In genomic region chr6:90179190-90180169, GRCh38 we compare ENCODE assay signal across 9 cellular contexts.
DNase-seq lines count a peak whose midpoint lies in the region; ATAC-seq and TF ChIP-seq lines count a peak whose summit lies in the region.
"Had no signal": no experiment of that assay in that cellular context is flagged by ENCODE, and none has a peak within 500 bp of the region (broad histone marks: within the 10 kb centered on the region; RNA-seq: fewer than 3 reads in every experiment).

No MANE protein-coding gene starts in this region.

- H3K4me1 ChIP-seq in GM23248 (ENCODE audit: insufficient read depth) (no peaks in the 10 kb centered on the region), liver (ENCODE audit: control insufficient read depth in 4 of 4, insufficient read depth in 4 of 4, low read length in 3 of 4) (peaks cover 0 to 14% (median 8%) of the 10 kb centered on the region in 4 donors)

- POLR2A ChIA-PET in BJ (lab: Charles Lee), result no interaction called here

- H4K20me1 ChIP-seq in GM23248 (ENCODE audit: insufficient read depth), result no peaks in the 10 kb centered on the region

- no peak overlapping the region for H3K4me2 ChIP-seq in GM23248 (ENCODE audit: unreplicated experiment)

- H3K4me3 ChIP-seq in BJ (ENCODE audit: low read depth, low read length) (no peak overlapping the region), GM23248 (no peak overlapping the region), liver (ENCODE audit: low read depth in 1 of 3, low read length in 3 of 3) (no peak overlapping the region)

- in situ Hi-C loops in GM23248 (cut with MboI), result no loop called here

- H3K9me3 ChIP-seq in GM23248 (ENCODE audit: low read depth) (no peaks in the 10 kb centered on the region), liver (ENCODE audit: control insufficient read depth in 4 of 4, low read length in 3 of 4) (no peaks in the 10 kb centered on the region)

- no peaks in the 10 kb centered on the region for H3K9me2 ChIP-seq in GM23248 (ENCODE audit: insufficient read depth)

- H3K27ac Mint-ChIP-seq in stimulated activated effector memory CD8-positive, alpha-beta T cell treated with anti-CD3 and anti-CD28 coated beads, Interleukin-12 subunit alpha, Interleukin-12 subunit beta, amount 100 ng/mL, for 72 hours, result no peak overlapping the region
- H3K27ac Mint-ChIP-seq: brain had no signal

- no peaks in the 10 kb centered on the region for H3K9me3 Mint-ChIP-seq in stimulated activated effector memory CD8-positive, alpha-beta T cell treated with anti-CD3 and anti-CD28 coated beads, Interleukin-12 subunit alpha, Interleukin-12 subunit beta, amount 100 ng/mL, for 72 hours

- CTCF ChIA-PET in BJ (lab: Yijun Ruan, JAX), result interaction anchor here (0.6 to 2.3 kb wide), 6 partner anchors 15 to 386 kb away, joined by 3 to 9 read pairs (median 6); no protein-coding TSS in a partner anchor

- DNase-seq in BJ (ENCODE audit: low read depth) (no peak), GM23248 (peak; percentile 46), 8988T (no peak)
- peak; percentile 25 for DNase-seq in activated CD4-positive, alpha-beta T cell treated with anti-CD3 and anti-CD28 coated beads, Interleukin-2, amount 50 U/mL, for 1 hour
- no peak for DNase-seq in stimulated activated effector memory CD8-positive, alpha-beta T cell treated with anti-CD3 and anti-CD28 coated beads, Interleukin-12 subunit alpha, Interleukin-12 subunit beta, amount 100 ng/mL, for 72 hours (ENCODE audit: low spot score in 2 of 2)

- H3F3A ChIP-seq in GM23248 (ENCODE audit: insufficient read depth), result no peaks in the 10 kb centered on the region

- no peak overlapping the region for H3K27ac ChIP-seq in GM23248
- no peak overlapping the region for H3K27ac ChIP-seq in liver (ENCODE audit: low read depth in 1 of 2, low read length in 2 of 2)

- WGBS in GM23248 (ENCODE audit: low coverage in 1 of 2, low lambda C conversion rate in 2 of 2, missing lambda C conversion rate in 2 of 2), 2 experiments, result 78 to 94% methylated on average over 1 of the region's 1 CpG
- WGBS in liver, result 97% methylated on average over 1 of the region's 1 CpG

- H3K4me1 Mint-ChIP-seq in stimulated activated effector memory CD8-positive, alpha-beta T cell treated with anti-CD3 and anti-CD28 coated beads, Interleukin-12 subunit alpha, Interleukin-12 subunit beta, amount 100 ng/mL, for 72 hours, result peaks cover 24% of the 10 kb centered on the region

- H3K36me3 ChIP-seq in BJ (ENCODE audit: control insufficient read depth, insufficient read depth, low read length), result no peaks in the 10 kb centered on the region
- H3K36me3 ChIP-seq in GM23248 (ENCODE audit: low read depth), result no peaks in the 10 kb centered on the region
- H3K36me3 ChIP-seq in liver (ENCODE audit: control insufficient read depth in 4 of 4, insufficient read depth in 3 of 4, low read depth in 1 of 4, low read length in 3 of 4), result no peaks in the 10 kb centered on the region

- no peak for ATAC-seq in GM18861 (IDR thresholded peaks at IDR 0.05; ENCODE audit: unreplicated experiment)
- no peak for ATAC-seq in HG02571 (IDR thresholded peaks at IDR 0.05; ENCODE audit: unreplicated experiment)
- ATAC-seq in stimulated activated effector memory CD8-positive, alpha-beta T cell treated with anti-CD3 and anti-CD28 coated beads, Interleukin-12 subunit alpha, Interleukin-12 subunit beta, amount 100 ng/mL, for 72 hours, result no peak

- no peak overlapping the region for H3K4me3 Mint-ChIP-seq in stimulated activated effector memory CD8-positive, alpha-beta T cell treated with anti-CD3 and anti-CD28 coated beads, Interleukin-12 subunit alpha, Interleukin-12 subunit beta, amount 100 ng/mL, for 72 hours
- H3K4me3 Mint-ChIP-seq: brain had no signal

- peak; percentile 44 for TF ChIP-seq CTCF in BJ (IDR thresholded peaks at IDR 0.05; ENCODE audit: insufficient read depth, low read depth, low read length)
- peak; percentile 18 for TF ChIP-seq CTCF in liver (IDR thresholded peaks at IDR 0.05; ENCODE audit: low read depth, low read length, missing input control)

- no peak overlapping the region for H2AFZ ChIP-seq in GM23248

- peaks cover 10% of the 10 kb centered on the region; the same call in 1 of the 2 replicates for H3K27me3 ChIP-seq in BJ (ENCODE audit: control insufficient read depth, insufficient read depth, low read length)
- peaks cover 16% of the 10 kb centered on the region for H3K27me3 ChIP-seq in GM23248 (replicated peaks; ENCODE audit: insufficient read depth)
- no peaks in the 10 kb centered on the region for H3K27me3 ChIP-seq in liver (ENCODE audit: control insufficient read depth in 4 of 4, insufficient read depth in 4 of 4, low read length in 3 of 4)

- H3K9ac ChIP-seq in GM23248 (no peak overlapping the region), liver (ENCODE audit: low read depth in 1 of 2, low read length in 2 of 2) (no peak overlapping the region)

- no peaks in the 10 kb centered on the region for H3K79me2 ChIP-seq in GM23248 (ENCODE audit: insufficient read depth)

- peak; percentile 33 to 62 for TF ChIP-seq RAD21 in liver (IDR thresholded peaks at IDR 0.05)

- no peaks in the 10 kb centered on the region for H3K36me3 Mint-ChIP-seq in stimulated activated effector memory CD8-positive, alpha-beta T cell treated with anti-CD3 and anti-CD28 coated beads, Interleukin-12 subunit alpha, Interleukin-12 subunit beta, amount 100 ng/mL, for 72 hours

TF ChIP-seq in liver, 16 proteins besides CTCF, POLR2A, EP300 and RAD21:
- no peak for TF ChIP-seq FOXA1 (IDR thresholded peaks at IDR 0.05)
- TF ChIP-seq FOXA2 (IDR thresholded peaks at IDR 0.05), result no peak
- no peak for TF ChIP-seq HNF4G (IDR thresholded peaks at IDR 0.05)
- no peak for TF ChIP-seq NR2F2 (IDR thresholded peaks at IDR 0.05)
- no peak for TF ChIP-seq REST (IDR thresholded peaks at IDR 0.05)
- TF ChIP-seq RXRA (IDR thresholded peaks at IDR 0.05), result no peak
- no peak for TF ChIP-seq EGR1 (IDR thresholded peaks at IDR 0.05; ENCODE audit: low read depth in 2 of 2)
- no peak for TF ChIP-seq GABPA (IDR thresholded peaks at IDR 0.05 in 1 of 2, conservative IDR thresholded peaks at IDR 0.05 in 1 of 2)
- TF ChIP-seq HNF4A (conservative IDR thresholded peaks at IDR 0.05), result no peak
- TF ChIP-seq MAX (IDR thresholded peaks at IDR 0.05), result no peak
- no peak for TF ChIP-seq ATF3 (IDR thresholded peaks at IDR 0.05)

Comparison
In these comparisons a context has a peak if more than half of its experiments do, and no peak if none do; other contexts are left out.
1. DNase-seq: peak in GM23248 (single experiment) and activated CD4-positive, alpha-beta T cell treated with anti-CD3 and anti-CD28 coated beads, Interleukin-2, amount 50 U/mL, for 1 hour (single experiment); none in BJ (single experiment), 8988T (single experiment) and stimulated activated effector memory CD8-positive, alpha-beta T cell treated with anti-CD3 and anti-CD28 coated beads, Interleukin-12 subunit alpha, Interleukin-12 subunit beta, amount 100 ng/mL, for 72 hours (0 of 2).